2 cellular contexts compared by ENCODE assay signal in genomic region chr14:69900603-69901002, GRCh38.
A peak's percentile ranks its signal among the peaks of the same experiment; 100 is the strongest.
TF ChIP-seq lines count a peak whose summit lies in the region.

No MANE protein-coding gene starts in this region.

TF ChIP-seq in liver, 16 proteins besides CTCF, POLR2A, EP300 and RAD21:
- no peak for TF ChIP-seq GABPA (IDR thresholded peaks at IDR 0.05 in 1 of 2, conservative IDR thresholded peaks at IDR 0.05 in 1 of 2)
- TF ChIP-seq MAX (IDR thresholded peaks at IDR 0.05): peak; percentile 43
- no peak for TF ChIP-seq JUND (IDR thresholded peaks at IDR 0.05)
- peak; percentile 64 for TF ChIP-seq YY1 (IDR thresholded peaks at IDR 0.05)
- no peak for TF ChIP-seq REST (IDR thresholded peaks at IDR 0.05)
- no peak for TF ChIP-seq FOXA2 (IDR thresholded peaks at IDR 0.05)
- TF ChIP-seq HNF4A (conservative IDR thresholded peaks at IDR 0.05): peak; percentile 49 to 58
- TF ChIP-seq RXRA (IDR thresholded peaks at IDR 0.05): peak; percentile 29 to 46
- TF ChIP-seq EGR1 (IDR thresholded peaks at IDR 0.05; ENCODE audit: low read depth in 2 of 2): no peak

TF ChIP-seq in HepG2, 621 proteins besides CTCF, POLR2A, EP300 and RAD21:
- TF ChIP-seq ZNF629 (CRISPR knock-in tag; conservative IDR thresholded peaks at IDR 0.05) (no peak), USF2 (IDR thresholded peaks at IDR 0.05; ENCODE audit: low read depth, low read length) (no peak), USF2 (CRISPR knock-in tag; IDR thresholded peaks at IDR 0.05; ENCODE audit: borderline replicate concordance) (no peak), DPF2 (CRISPR knock-in tag; IDR thresholded peaks at IDR 0.05; ENCODE audit: borderline replicate concordance, low read depth) (no peak), REXO4 (CRISPR knock-in tag; IDR thresholded peaks at IDR 0.05; ENCODE audit: borderline replicate concordance) (no peak), MATR3 (CRISPR knock-in tag; IDR thresholded peaks at IDR 0.05) (no peak), SNAPC2 (CRISPR knock-in tag; IDR thresholded peaks at IDR 0.05) (no peak)
